ENCODE assay signal across 1 cellular context in the genomic region with DNA sequence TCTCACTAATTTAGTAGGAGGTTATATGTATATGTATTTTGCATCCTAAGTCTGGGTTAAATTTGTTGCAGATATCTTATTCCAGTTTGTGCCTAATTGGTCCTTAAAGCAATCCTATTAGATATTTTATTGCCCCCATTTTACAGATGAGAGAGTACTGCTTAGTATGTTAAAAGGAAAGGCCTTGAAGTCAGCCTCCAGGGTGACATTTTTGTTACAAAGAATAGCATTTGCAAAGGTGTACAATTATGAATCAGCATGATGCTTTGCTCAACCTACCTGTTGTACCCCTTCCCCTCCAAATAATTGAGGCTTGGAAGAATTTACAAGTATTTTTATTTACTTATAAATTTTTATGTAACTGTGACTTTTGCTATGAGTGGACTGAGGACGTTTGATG.
TF ChIP-seq lines count a peak whose summit lies in the region.

No MANE protein-coding gene starts in this region.

TF ChIP-seq in HCT116, 20 proteins besides CTCF, POLR2A, EP300 and RAD21:
- TF ChIP-seq ELF1 (IDR thresholded peaks at IDR 0.05; ENCODE audit: borderline replicate concordance, low read depth) (no peak), EZH2 (IDR thresholded peaks at IDR 0.05) (no peak), ZFX (IDR thresholded peaks at IDR 0.05) (no peak), SP1 (IDR thresholded peaks at IDR 0.05; ENCODE audit: low read depth) (no peak), CBX3 (IDR thresholded peaks at IDR 0.05; ENCODE audit: low read depth) (no peak), SIN3A (IDR thresholded peaks at IDR 0.05; ENCODE audit: low read depth) (no peak)
